In genomic region chr1:204703826-204704612, GRCh38 we compare ENCODE assay signal across 21 cellular contexts. TPM values are rescaled to one million over a fixed set of nuclear protein-coding genes. Genes with fewer than 3 reads are reported as not detected.
A peak's percentile ranks its signal among the peaks of the same experiment; 100 is the strongest.
DNase-seq lines count a peak whose midpoint lies in the region; ATAC-seq and TF ChIP-seq lines count a peak whose summit lies in the region.
"Had no signal": no experiment of that assay in that cellular context is flagged by ENCODE, and none has a peak within 500 bp of the region (broad histone marks: within the 10 kb centered on the region; RNA-seq: fewer than 3 reads in every experiment).

No MANE protein-coding gene starts in this region.

- H3K27ac ChIP-seq in DOHH2 (ENCODE audit: low read depth, low read length), result peak overlapping the region; percentile 22; the same call in 1 of the 2 replicates
- no peak overlapping the region for H3K27ac ChIP-seq in osteoblast (ENCODE audit: low read depth, low read length)
- H3K27ac ChIP-seq: GM23248, SJSA1 had no signal

- H3K4me3 ChIP-seq in DOHH2 (ENCODE audit: low read length) (peak overlapping the region; percentile 23), osteoblast (ENCODE audit: insufficient read depth, low read length) (no peak overlapping the region)
- H3K4me3 ChIP-seq: GM23248, SJSA1 had no signal

- TF ChIP-seq CTCF in DOHH2 (IDR thresholded peaks at IDR 0.05; ENCODE audit: low read depth, low read length, poor library complexity, severe bottlenecking) (no peak), osteoblast (IDR thresholded peaks at IDR 0.05; ENCODE audit: extremely low read depth, low read depth, low read length) (no peak)

- H3K36me3 ChIP-seq in DOHH2 (ENCODE audit: control insufficient read depth, low read length) (peaks cover 4% of the 10 kb centered on the region), osteoblast (ENCODE audit: insufficient read depth, low read length) (no peaks in the 10 kb centered on the region)
- H3K36me3 ChIP-seq: SJSA1 had no signal

- H3K9me3 ChIP-seq in DOHH2 (ENCODE audit: control insufficient read depth, insufficient read depth, low read length) (no peaks in the 10 kb centered on the region), osteoblast (ENCODE audit: low read depth, low read length) (no peaks in the 10 kb centered on the region)
- H3K9me3 ChIP-seq: SJSA1 had no signal

- H3K27me3 ChIP-seq in DOHH2 (ENCODE audit: control insufficient read depth, low read length) (no peaks in the 10 kb centered on the region), osteoblast (ENCODE audit: insufficient read depth, low read length) (peaks cover 21% of the 10 kb centered on the region)

- no peaks in the 10 kb centered on the region for H3K9me2 ChIP-seq in DOHH2 (replicated peaks; ENCODE audit: control insufficient read depth, low read length)

- peaks cover 49% of the 10 kb centered on the region for H3K4me1 ChIP-seq in DOHH2 (ENCODE audit: control insufficient read depth, low read length)
- H3K4me1 ChIP-seq in osteoblast (ENCODE audit: insufficient read depth, low read length), result no peaks in the 10 kb centered on the region
- H3K4me1 ChIP-seq: SJSA1 had no signal

- DNase-seq in cerebellar cortex (ENCODE audit: low spot score), result peak; percentile 51
- DNase-seq in mesenteric fat pad (ENCODE audit: low spot score), result peak; percentile 24
- peak; percentile 35 for DNase-seq in osteoblast (ENCODE audit: insufficient read length, low spot score, missing footprints)
- no peak for DNase-seq in NCI-H446 (lab: John Stamatoyannopoulos, UW)
- DNase-seq: AML-193, GF-D8, GM23248, H9, HFFc6, KG1, NCI-H1105, NCI-H2081 treated with DMSO at 0.1 percent for 48 hours, NCI-H2171 treated with DMSO at 0.1 percent for 48 hours, NCI-H526, OCI-M1 had no signal

- H3K4me2 ChIP-seq in DOHH2 (ENCODE audit: low read length), result peak overlapping the region; percentile 53
- H3K4me2 ChIP-seq in osteoblast (ENCODE audit: insufficient read depth, low read length), result no peak overlapping the region

- H3K79me2 ChIP-seq in DOHH2 (ENCODE audit: control insufficient read depth, low read length) (peaks cover 25% of the 10 kb centered on the region), osteoblast (ENCODE audit: insufficient read depth, low read length) (no peaks in the 10 kb centered on the region)

- H3F3A ChIP-seq in DOHH2 (ENCODE audit: control insufficient read depth, insufficient read depth), result peaks cover 9% of the 10 kb centered on the region

- H2AFZ ChIP-seq in osteoblast (ENCODE audit: low read length), result no peak overlapping the region
- H2AFZ ChIP-seq: GM23248 had no signal

- no peaks in the 10 kb centered on the region for H4K20me1 ChIP-seq in DOHH2 (ENCODE audit: control insufficient read depth, insufficient read depth, low read depth, low read length)
- no peaks in the 10 kb centered on the region for H4K20me1 ChIP-seq in osteoblast (ENCODE audit: insufficient read depth, low read length)

- ATAC-seq in GM19397 (IDR thresholded peaks at IDR 0.05; ENCODE audit: unreplicated experiment) (no peak), GM21737 (IDR thresholded peaks at IDR 0.05; ENCODE audit: unreplicated experiment) (no peak), GM18873 (IDR thresholded peaks at IDR 0.05; ENCODE audit: low FRiP score, unreplicated experiment) (no peak)
- ATAC-seq: Right ventricle myocardium inferior had no signal

RNA-seq across cellular contexts. Expression of gene LRRN2, which starts 18.5 kb away (rescaled TPM):
- total RNA-seq in mesenteric fat pad (5.7 TPM), osteoblast (under 0.01 TPM in 1 of 2 replicates, not detected in the other)
- total RNA-seq: HFFc6, SJSA1 had no signal

Comparison
In these comparisons a context has a peak if more than half of its experiments do, and no peak if none do; other contexts are left out.
1. DNase-seq: peak in cerebellar cortex (single experiment), mesenteric fat pad (single experiment) and osteoblast (single experiment); none in NCI-H446 (0 of 2).